ENCODE assay signal across 18 cellular contexts in genomic region chr17:67335245-67335835, GRCh38. TPM values are rescaled to one million over a fixed set of nuclear protein-coding genes. Genes with fewer than 3 reads are reported as not detected.
DNase-seq lines count a peak whose midpoint lies in the region; ATAC-seq and TF ChIP-seq lines count a peak whose summit lies in the region.
"Had no signal": no experiment of that assay in that cellular context is flagged by ENCODE, and none has a peak within 500 bp of the region (broad histone marks: within the 10 kb centered on the region; RNA-seq: fewer than 3 reads in every experiment).

No MANE protein-coding gene starts in this region.

- 89 to 97% methylated on average over 5 of the region's 5 CpGs for WGBS in endodermal cell (ENCODE audit: insufficient coverage in 1 of 2, insufficient read length in 1 of 2), 2 experiments
- no CpG with 5 or more reads among the region's 5 CpGs for WGBS in trophoblast cell (ENCODE audit: extremely low coverage, insufficient coverage, insufficient read length)

- no peak overlapping the region for H2BK5ac ChIP-seq in trophoblast cell (ENCODE audit: low read depth, low read length, poor library complexity)

- no peaks in the 10 kb centered on the region for H3K27me3 ChIP-seq in endodermal cell (ENCODE audit: control insufficient read depth, insufficient read depth, low read length, poor library complexity, severe bottlenecking)
- H3K27me3 ChIP-seq in trophoblast cell (ENCODE audit: insufficient read depth, low read length), result no peaks in the 10 kb centered on the region
- H3K27me3 ChIP-seq: BLaER1 treated with 17β-estradiol and CSF1 and Interleukin-3, amounts not matched to agents 10 nM and 100 nM had no signal

- no peak overlapping the region for H2AK5ac ChIP-seq in trophoblast cell (ENCODE audit: low read length)

- no peak overlapping the region for H3K4me3 Mint-ChIP-seq in activated naive CD4-positive, alpha-beta T cell treated with anti-CD3 and anti-CD28 coated beads, Interleukin-2, amount 50 U/mL, for 24 hours
- no peak overlapping the region for H3K4me3 Mint-ChIP-seq in endodermal cell
- H3K4me3 Mint-ChIP-seq: CD4-positive, CD25-positive, alpha-beta regulatory T cell; HFFc6 had no signal

- H3K4me1 ChIP-seq in endodermal cell (ENCODE audit: control insufficient read depth, insufficient read depth, low read length) (peaks cover 4% of the 10 kb centered on the region), trophoblast cell (ENCODE audit: control insufficient read depth in 1 of 2, insufficient read depth in 2 of 2, low read length in 2 of 2) (no peaks in the 10 kb centered on the region)
- H3K4me1 ChIP-seq: HAP-1 had no signal

- H3K36me3 ChIP-seq in endodermal cell (ENCODE audit: control insufficient read depth, insufficient read depth, low read length), result peaks cover 27% of the 10 kb centered on the region
- H3K36me3 ChIP-seq in trophoblast cell (ENCODE audit: control insufficient read depth in 1 of 2, insufficient read depth in 2 of 2, low read length in 2 of 2), result peaks cover 0 to 4% of the 10 kb centered on the region in 2 experiments

- no peak overlapping the region for H3K4me3 ChIP-seq in endodermal cell (ENCODE audit: low read length)
- no peak overlapping the region for H3K4me3 ChIP-seq in trophoblast cell (ENCODE audit: low read depth, low read length)
- H3K4me3 ChIP-seq: BLaER1 treated with 17β-estradiol and CSF1 and Interleukin-3, amounts not matched to agents 10 nM and 100 nM; HAP-1 had no signal

- H3K18ac ChIP-seq in trophoblast cell (ENCODE audit: low read length), result no peak overlapping the region

- H3K23ac ChIP-seq in trophoblast cell (ENCODE audit: low read length), result no peak overlapping the region

- H2BK12ac ChIP-seq in trophoblast cell (ENCODE audit: low read length), result no peak overlapping the region

- no peaks in the 10 kb centered on the region for H3K79me1 ChIP-seq in trophoblast cell (ENCODE audit: low read length)

- DNase-seq in activated naive CD4-positive, alpha-beta T cell treated with anti-CD3 and anti-CD28 coated beads, Interleukin-2, amount 50 U/mL, for 16 hours, result no peak
- peak; percentile 55 for DNase-seq in NCI-H226
- no peak for DNase-seq in endodermal cell
- peak; percentile 94 to 95 for DNase-seq in trophoblast cell
- no peak for DNase-seq in stimulated activated CD4-positive, alpha-beta T cell treated with anti-CD3 and anti-CD28 coated beads, Interleukin-1b, Interleukin-23, amount 100 ng/mL, for 48 hours
- DNase-seq: 8988T; CD4-positive, CD25-positive, alpha-beta regulatory T cell; DMS 273 treated with DMSO at 0.1 percent for 48 hours; DMS79 treated with DMSO at 0.1 percent for 48 hours; EL; GOT3; HFFc6 had no signal

- H3K27ac Mint-ChIP-seq in activated naive CD4-positive, alpha-beta T cell treated with anti-CD3 and anti-CD28 coated beads, Interleukin-2, amount 50 U/mL, for 24 hours, result peak overlapping the region; percentile 51
- H3K27ac Mint-ChIP-seq in endodermal cell, result peak overlapping the region; percentile 86
- H3K27ac Mint-ChIP-seq: HFFc6, IgD-negative memory B cell had no signal

- H3K14ac ChIP-seq in trophoblast cell (ENCODE audit: low read length), result no peak overlapping the region

- H3K79me2 ChIP-seq in trophoblast cell (ENCODE audit: control insufficient read depth, insufficient read depth, low read length, poor library complexity), result no peaks in the 10 kb centered on the region

- H3K4me1 Mint-ChIP-seq in activated naive CD4-positive, alpha-beta T cell treated with anti-CD3 and anti-CD28 coated beads, Interleukin-2, amount 50 U/mL, for 24 hours, result no peaks in the 10 kb centered on the region
- H3K4me1 Mint-ChIP-seq in endodermal cell, result peaks cover 23% of the 10 kb centered on the region
- H3K4me1 Mint-ChIP-seq: CD4-positive, CD25-positive, alpha-beta regulatory T cell; IgD-negative memory B cell had no signal

- H3K9ac ChIP-seq in endodermal cell (ENCODE audit: extremely low read depth, low read length, poor library complexity, severe bottlenecking) (no peak overlapping the region), trophoblast cell (ENCODE audit: low read length) (no peak overlapping the region)
- H3K9ac ChIP-seq: BLaER1 treated with 17β-estradiol and CSF1 and Interleukin-3, amounts not matched to agents 10 nM and 100 nM had no signal

- no peak overlapping the region for H4K8ac ChIP-seq in trophoblast cell (ENCODE audit: low read depth, low read length)

- H2AFZ ChIP-seq in trophoblast cell (ENCODE audit: insufficient read depth, low read length, poor library complexity), result no peak overlapping the region

- no peaks in the 10 kb centered on the region for H3K27me3 Mint-ChIP-seq in activated naive CD4-positive, alpha-beta T cell treated with anti-CD3 and anti-CD28 coated beads, Interleukin-2, amount 50 U/mL, for 24 hours
- H3K27me3 Mint-ChIP-seq in endodermal cell (ENCODE audit: insufficient read depth), result no peaks in the 10 kb centered on the region
- H3K27me3 Mint-ChIP-seq: CD4-positive, CD25-positive, alpha-beta regulatory T cell; IgD-negative memory B cell had no signal

- H3K27ac ChIP-seq in endodermal cell (ENCODE audit: low read depth, low read length), result no peak overlapping the region
- no peak overlapping the region for H3K27ac ChIP-seq in trophoblast cell (ENCODE audit: low read depth, low read length)
- H3K27ac ChIP-seq: BLaER1 treated with 17β-estradiol and CSF1 and Interleukin-3, amounts not matched to agents 10 nM and 100 nM had no signal

- H3K4me2 ChIP-seq in trophoblast cell (ENCODE audit: low read length), result no peak overlapping the region
- H3K4me2 ChIP-seq: BLaER1 treated with 17β-estradiol and CSF1 and Interleukin-3, amounts not matched to agents 10 nM and 100 nM had no signal

- ATAC-seq in GM21447 (IDR thresholded peaks at IDR 0.05; ENCODE audit: unreplicated experiment), result no peak
- ATAC-seq in HG03045 (IDR thresholded peaks at IDR 0.05; ENCODE audit: unreplicated experiment), result no peak

- H3K36me3 Mint-ChIP-seq in activated naive CD4-positive, alpha-beta T cell treated with anti-CD3 and anti-CD28 coated beads, Interleukin-2, amount 50 U/mL, for 24 hours, result peaks cover 7% of the 10 kb centered on the region
- peaks cover 27% of the 10 kb centered on the region for H3K36me3 Mint-ChIP-seq in endodermal cell (ENCODE audit: low read depth)

- H3K4ac ChIP-seq in trophoblast cell (ENCODE audit: low read depth, low read length), result no peak overlapping the region

- no peak overlapping the region for H2BK120ac ChIP-seq in trophoblast cell (ENCODE audit: insufficient read depth, low read length, poor library complexity)

- no peak overlapping the region for H4K91ac ChIP-seq in trophoblast cell (ENCODE audit: low read depth, low read length)

- H4K12ac ChIP-seq in trophoblast cell (ENCODE audit: low read depth, low read length), result no peak overlapping the region

- no peak for TF ChIP-seq CTCF in endodermal cell (conservative IDR thresholded peaks at IDR 0.05)

- no peaks in the 10 kb centered on the region for H3K9me3 ChIP-seq in endodermal cell (ENCODE audit: control insufficient read depth, low read length)
- H3K9me3 ChIP-seq in trophoblast cell (ENCODE audit: insufficient read depth, low read depth, low read length), result no peaks in the 10 kb centered on the region
- H3K9me3 ChIP-seq: BLaER1 treated with 17β-estradiol and CSF1 and Interleukin-3, amounts not matched to agents 10 nM and 100 nM; HAP-1 had no signal

- no peaks in the 10 kb centered on the region for H3K9me3 Mint-ChIP-seq in activated naive CD4-positive, alpha-beta T cell treated with anti-CD3 and anti-CD28 coated beads, Interleukin-2, amount 50 U/mL, for 24 hours
- peaks cover 28% of the 10 kb centered on the region for H3K9me3 Mint-ChIP-seq in endodermal cell
- H3K9me3 Mint-ChIP-seq: CD4-positive, CD25-positive, alpha-beta regulatory T cell; HFFc6 had no signal

RNA-seq across cellular contexts. Expression of gene PSMD12, which starts 31.0 kb away (rescaled TPM):
- 10 to 100 TPM; 70.9 to 71.7 TPM for total RNA-seq in endodermal cell
- 47.2 TPM for polyA plus RNA-seq in endodermal cell (2013, experiment 1 of 2)
- 44.4 TPM for polyA plus RNA-seq in endodermal cell (2013, experiment 2 of 2)
- 90.4 and 95.6 TPM in 2 replicates for polyA plus RNA-seq in trophoblast cell (2013)

RNA-seq across cellular contexts. Expression of gene PITPNC1, which starts 41.7 kb away (rescaled TPM):
- total RNA-seq in endodermal cell, result 10 to 100 TPM; 28.9 to 36.4 TPM
- 16.3 TPM for polyA plus RNA-seq in endodermal cell (2013, experiment 1 of 2)
- polyA plus RNA-seq in endodermal cell (2013, experiment 2 of 2), result 15.6 TPM
- 17.5 and 17.8 TPM in 2 replicates for polyA plus RNA-seq in trophoblast cell (2013)

Comparison
In these comparisons a context has a peak if more than half of its experiments do, and no peak if none do; other contexts are left out.
1. DNase-seq: peak in NCI-H226 (single experiment) and trophoblast cell (2 of 2); none in activated naive CD4-positive, alpha-beta T cell treated with anti-CD3 and anti-CD28 coated beads, Interleukin-2, amount 50 U/mL, for 16 hours (single experiment), endodermal cell (single experiment) and stimulated activated CD4-positive, alpha-beta T cell treated with anti-CD3 and anti-CD28 coated beads, Interleukin-1b, Interleukin-23, amount 100 ng/mL, for 48 hours (single experiment).